8 cellular contexts compared by ENCODE assay signal in genomic region chr7:38796636-38797501, GRCh38.
DNase-seq lines count a peak whose midpoint lies in the region; ATAC-seq and TF ChIP-seq lines count a peak whose summit lies in the region.

No MANE protein-coding gene starts in this region.

- H3K23ac ChIP-seq in trophoblast cell (ENCODE audit: low read length) = no peak overlapping the region

- TF ChIP-seq CTCF in fibroblast of the aortic adventitia (IDR thresholded peaks at IDR 0.05; ENCODE audit: insufficient read depth, low read length) = peak; percentile 64

- CTCF ChIA-PET in HEK293T (lab: Yijun Ruan, JAX) = interaction anchor here (0.6 kb wide), 1 partner anchor 962 kb away, joined by 3 read pairs; no protein-coding TSS in a partner anchor

- no CpG with 5 or more reads among the region's 8 CpGs for WGBS in trophoblast cell (ENCODE audit: extremely low coverage, insufficient coverage, insufficient read length)

- no peak overlapping the region for H3K4me3 ChIP-seq in fibroblast of the aortic adventitia (ENCODE audit: low read depth, low read length)
- no peak overlapping the region for H3K4me3 ChIP-seq in trophoblast cell (ENCODE audit: low read depth, low read length)

- no peaks in the 10 kb centered on the region for H3K27me3 ChIP-seq in trophoblast cell (ENCODE audit: insufficient read depth, low read length)

- no peak overlapping the region for H4K8ac ChIP-seq in trophoblast cell (ENCODE audit: low read depth, low read length)

- peak; percentile 48 for DNase-seq in COLO829 (ENCODE audit: low spot score)
- DNase-seq in HEK293T (ENCODE audit: extremely low spot score) = peak; percentile 49
- peak; percentile 47 for DNase-seq in NCI-H774 (lab: John Stamatoyannopoulos, UW)
- peak; percentile 1 for DNase-seq in activated T-cell treated with anti-CD3 and anti-CD28 coated beads for 48 hours (ENCODE audit: low read depth)
- peak; percentile 80 for DNase-seq in fibroblast of the aortic adventitia (ENCODE audit: low read depth)
- DNase-seq in trophoblast cell = peak; percentile 24 to 84

- POLR2A ChIA-PET in HEK293T (lab: Yijun Ruan, JAX) = no interaction called here

- no peak overlapping the region for H4K91ac ChIP-seq in trophoblast cell (ENCODE audit: low read depth, low read length)

- H3K27ac ChIP-seq in trophoblast cell (ENCODE audit: low read depth, low read length) = no peak overlapping the region

- no peaks in the 10 kb centered on the region for H3K4me1 ChIP-seq in trophoblast cell (ENCODE audit: control insufficient read depth in 1 of 2, insufficient read depth in 2 of 2, low read length in 2 of 2)

- H2BK120ac ChIP-seq in trophoblast cell (ENCODE audit: insufficient read depth, low read length, poor library complexity) = no peak overlapping the region

- H3K4me2 ChIP-seq in trophoblast cell (ENCODE audit: low read length) = no peak overlapping the region

- H3K79me2 ChIP-seq in trophoblast cell (ENCODE audit: control insufficient read depth, insufficient read depth, low read length, poor library complexity) = no peaks in the 10 kb centered on the region

- ATAC-seq in HG03457 (IDR thresholded peaks at IDR 0.05; ENCODE audit: unreplicated experiment) (no peak), HG02973 (IDR thresholded peaks at IDR 0.05; ENCODE audit: unreplicated experiment) (no peak)

- H3K14ac ChIP-seq in trophoblast cell (ENCODE audit: low read length) = no peak overlapping the region

- no peak overlapping the region for H2AK5ac ChIP-seq in trophoblast cell (ENCODE audit: low read length)

- no peak overlapping the region for H3K18ac ChIP-seq in trophoblast cell (ENCODE audit: low read length)

- no peak overlapping the region for H2BK5ac ChIP-seq in trophoblast cell (ENCODE audit: low read depth, low read length, poor library complexity)

- no peak overlapping the region for H4K12ac ChIP-seq in trophoblast cell (ENCODE audit: low read depth, low read length)

- no peak overlapping the region for H3K9ac ChIP-seq in trophoblast cell (ENCODE audit: low read length)

- H3K36me3 ChIP-seq in trophoblast cell (ENCODE audit: control insufficient read depth in 1 of 2, insufficient read depth in 2 of 2, low read length in 2 of 2) = peaks cover 0 to 4% of the 10 kb centered on the region in 2 experiments

- no peak overlapping the region for H3K4ac ChIP-seq in trophoblast cell (ENCODE audit: low read depth, low read length)

- H3K79me1 ChIP-seq in trophoblast cell (ENCODE audit: low read length) = no peaks in the 10 kb centered on the region

- H2BK12ac ChIP-seq in trophoblast cell (ENCODE audit: low read length) = no peak overlapping the region

- H2AFZ ChIP-seq in trophoblast cell (ENCODE audit: insufficient read depth, low read length, poor library complexity) = no peak overlapping the region

- H3K9me3 ChIP-seq in trophoblast cell (ENCODE audit: insufficient read depth, low read depth, low read length) = no peaks in the 10 kb centered on the region

TF ChIP-seq in HEK293T, 16 proteins besides CTCF, POLR2A, EP300 and RAD21:
- TF ChIP-seq HDGF (IDR thresholded peaks at IDR 0.05; ENCODE audit: borderline replicate concordance) (no peak), PKNOX1 (IDR thresholded peaks at IDR 0.05) (no peak), ZNF384 (IDR thresholded peaks at IDR 0.05) (no peak), ELF4 (IDR thresholded peaks at IDR 0.05) (no peak), BHLHE40 (IDR thresholded peaks at IDR 0.05; ENCODE audit: borderline replicate concordance) (no peak), SP1 (IDR thresholded peaks at IDR 0.05) (no peak), LEF1 (IDR thresholded peaks at IDR 0.05; ENCODE audit: borderline replicate concordance) (no peak), SUZ12 (IDR thresholded peaks at IDR 0.05) (no peak), FOXA1 (IDR thresholded peaks at IDR 0.05) (no peak), CTBP1 (IDR thresholded peaks at IDR 0.05; ENCODE audit: borderline replicate concordance) (no peak), FOXM1 (IDR thresholded peaks at IDR 0.05; ENCODE audit: borderline replicate concordance) (no peak), NFRKB (IDR thresholded peaks at IDR 0.05) (no peak)

Comparison
In these comparisons a context has a peak if more than half of its experiments do, and no peak if none do; other contexts are left out.
1. DNase-seq: peak in every context shown above with its lines; median percentile 80 in fibroblast of the aortic adventitia; 54 in trophoblast cell; 49 in HEK293T; 48 in COLO829; 47 in NCI-H774; 1 in activated T-cell treated with anti-CD3 and anti-CD28 coated beads for 48 hours.